In genomic region chr2:121478996-121479735, GRCh38 we compare ENCODE assay signal across 20 cellular contexts. TPM values are rescaled to one million over a fixed set of nuclear protein-coding genes. Genes with fewer than 3 reads are reported as not detected.
DNase-seq lines count a peak whose midpoint lies in the region; ATAC-seq, FAIRE-seq and TF ChIP-seq lines count a peak whose summit lies in the region.
"Had no signal": no experiment of that assay in that cellular context is flagged by ENCODE, and none has a peak within 500 bp of the region (broad histone marks: within the 10 kb centered on the region; RNA-seq: fewer than 3 reads in every experiment).

No MANE protein-coding gene starts in this region.

- intact Hi-C loops in MCF 10A (cut with micrococcal nuclease) (no loop called here), breast epithelium (cut with DNase I; ENCODE audit: low total_unique reads) (no loop called here)
- intact Hi-C loops in activated CD4-positive, alpha-beta T cell treated with anti-CD3 and anti-CD28 coated beads, Interleukin-2, amount 10 ng/mL, durations not matched to agents 24 days and 14 days (cut with micrococcal nuclease) = no loop called here

- TF ChIP-seq POLR2A in breast epithelium (IDR thresholded peaks at IDR 0.05) = no peak

- TF ChIP-seq CTCF in MCF 10A (IDR thresholded peaks at IDR 0.05; ENCODE audit: unreplicated experiment) (no peak), breast epithelium (IDR thresholded peaks at IDR 0.05) (no peak)

- H3K4me1 ChIP-seq in breast epithelium = peaks cover 0 to 16% of the 10 kb centered on the region in 2 donors

- no peaks in the 10 kb centered on the region for H3K27me3 Mint-ChIP-seq in MCF 10A (ENCODE audit: insufficient read depth, unreplicated experiment)
- H3K27me3 Mint-ChIP-seq in activated naive CD8-positive, alpha-beta T cell treated with anti-CD3 and anti-CD28 coated beads, Interleukin-2, amount 10 ng/mL, durations not matched to agents 7 days and 5 days = no peaks in the 10 kb centered on the region
- peaks cover 4 to 6% (median 4%) of the 10 kb centered on the region in 3 donors for H3K27me3 Mint-ChIP-seq in immature natural killer cell (ENCODE audit: low read depth in 3 of 3)
- H3K27me3 Mint-ChIP-seq in activated CD4-positive, alpha-beta T cell treated with anti-CD3 and anti-CD28 coated beads, Interleukin-2, amount 10 ng/mL, durations not matched to agents 24 days and 14 days = no peaks in the 10 kb centered on the region
- H3K27me3 Mint-ChIP-seq: type B pancreatic cell had no signal

- H3K9me3 Mint-ChIP-seq in MCF 10A (ENCODE audit: unreplicated experiment) (no peaks in the 10 kb centered on the region), immature natural killer cell (no peaks in the 10 kb centered on the region)
- no peaks in the 10 kb centered on the region for H3K9me3 Mint-ChIP-seq in activated naive CD8-positive, alpha-beta T cell treated with anti-CD3 and anti-CD28 coated beads, Interleukin-2, amount 10 ng/mL, durations not matched to agents 7 days and 5 days
- no peaks in the 10 kb centered on the region for H3K9me3 Mint-ChIP-seq in stimulated activated effector memory CD8-positive, alpha-beta T cell treated with anti-CD3 and anti-CD28 coated beads, Interleukin-12 subunit alpha, Interleukin-12 subunit beta, amount 100 ng/mL, for 72 hours
- no peaks in the 10 kb centered on the region for H3K9me3 Mint-ChIP-seq in activated CD4-positive, alpha-beta T cell treated with anti-CD3 and anti-CD28 coated beads, Interleukin-2, amount 10 ng/mL, durations not matched to agents 24 days and 14 days
- H3K9me3 Mint-ChIP-seq: type B pancreatic cell had no signal

- no peaks in the 10 kb centered on the region for H3K27me3 ChIP-seq in breast epithelium
- H3K27me3 ChIP-seq: MG63, neutrophil had no signal

- H3K4me1 Mint-ChIP-seq in MCF 10A (ENCODE audit: insufficient read depth, unreplicated experiment) = peaks cover 46% of the 10 kb centered on the region
- peaks cover 7% of the 10 kb centered on the region for H3K4me1 Mint-ChIP-seq in activated naive CD8-positive, alpha-beta T cell treated with anti-CD3 and anti-CD28 coated beads, Interleukin-2, amount 10 ng/mL, durations not matched to agents 7 days and 5 days
- H3K4me1 Mint-ChIP-seq in immature natural killer cell = peaks cover 69 to 92% of the 10 kb centered on the region in 2 donors
- H3K4me1 Mint-ChIP-seq in stimulated activated effector memory CD8-positive, alpha-beta T cell treated with anti-CD3 and anti-CD28 coated beads, Interleukin-12 subunit alpha, Interleukin-12 subunit beta, amount 100 ng/mL, for 72 hours = peaks cover 50% of the 10 kb centered on the region
- peaks cover 11% of the 10 kb centered on the region for H3K4me1 Mint-ChIP-seq in activated CD4-positive, alpha-beta T cell treated with anti-CD3 and anti-CD28 coated beads, Interleukin-2, amount 10 ng/mL, durations not matched to agents 24 days and 14 days

- H3K4me3 Mint-ChIP-seq in MCF 10A (ENCODE audit: unreplicated experiment) (no peak overlapping the region), immature natural killer cell (peak overlapping the region; percentile 0 to 59 (median 7))
- no peak overlapping the region for H3K4me3 Mint-ChIP-seq in activated naive CD8-positive, alpha-beta T cell treated with anti-CD3 and anti-CD28 coated beads, Interleukin-2, amount 10 ng/mL, durations not matched to agents 7 days and 5 days
- H3K4me3 Mint-ChIP-seq in stimulated activated effector memory CD8-positive, alpha-beta T cell treated with anti-CD3 and anti-CD28 coated beads, Interleukin-12 subunit alpha, Interleukin-12 subunit beta, amount 100 ng/mL, for 72 hours = no peak overlapping the region
- no peak overlapping the region for H3K4me3 Mint-ChIP-seq in activated CD4-positive, alpha-beta T cell treated with anti-CD3 and anti-CD28 coated beads, Interleukin-2, amount 10 ng/mL, durations not matched to agents 24 days and 14 days
- H3K4me3 Mint-ChIP-seq: type B pancreatic cell had no signal

- no TSS peak for BruUV-seq in MCF 10A (replicated peaks; lab: Mats Ljungman, UMichigan)

- CTCF ChIA-PET in MCF 10A (lab: Yijun Ruan, JAX) = interaction anchor here (0.8 to 2.4 kb wide), 8 partner anchors 8 to 158 kb away, joined by 3 to 15 read pairs (median 4); partner anchors contain the start of gene RNU4ATAC

- no peak for FAIRE-seq in RCC 7860 (lab: Jason Lieb, UNC)
- FAIRE-seq: kidney, TTC549 had no signal

- DNase-seq in MCF 10A (ENCODE audit: unreplicated experiment) = no peak
- no peak for DNase-seq in breast epithelium (ENCODE audit: low spot score in 2 of 2)
- no peak for DNase-seq in activated naive CD8-positive, alpha-beta T cell treated with anti-CD3 and anti-CD28 coated beads, Interleukin-2, amount 10 ng/mL, durations not matched to agents 7 days and 5 days
- DNase-seq in immature natural killer cell = peak; percentile 21 to 38 (median 37)
- no peak for DNase-seq in stimulated activated effector memory CD8-positive, alpha-beta T cell treated with anti-CD3 and anti-CD28 coated beads, Interleukin-12 subunit alpha, Interleukin-12 subunit beta, amount 100 ng/mL, for 72 hours (ENCODE audit: low spot score in 2 of 2)
- DNase-seq in RCC 7860 (ENCODE audit: low spot score) = no peak
- DNase-seq in activated CD4-positive, alpha-beta T cell treated with anti-CD3 and anti-CD28 coated beads, Interleukin-2, amount 10 ng/mL, durations not matched to agents 24 days and 14 days = no peak
- no peak for DNase-seq in SIG-M5 treated with dmso at 0.1 percent for 504 hours (lab: John Stamatoyannopoulos, UW; ENCODE audit: unreplicated experiment)
- DNase-seq: DND-41; hippocampal formation; kidney; retina; stimulated activated naive CD4-positive, alpha-beta T cell had no signal

- no peak for ATAC-seq in activated naive CD8-positive, alpha-beta T cell treated with anti-CD3 and anti-CD28 coated beads, Interleukin-2, amount 10 ng/mL, durations not matched to agents 7 days and 5 days (ENCODE audit: low read depth)
- ATAC-seq in stimulated activated effector memory CD8-positive, alpha-beta T cell treated with anti-CD3 and anti-CD28 coated beads, Interleukin-12 subunit alpha, Interleukin-12 subunit beta, amount 100 ng/mL, for 72 hours = no peak

- no peaks in the 10 kb centered on the region for H3K36me3 ChIP-seq in breast epithelium
- H3K36me3 ChIP-seq: MG63 had no signal

- H3K27ac Mint-ChIP-seq in MCF 10A (ENCODE audit: low read depth, unreplicated experiment) = peak overlapping the region; percentile 24
- H3K27ac Mint-ChIP-seq in activated naive CD8-positive, alpha-beta T cell treated with anti-CD3 and anti-CD28 coated beads, Interleukin-2, amount 10 ng/mL, durations not matched to agents 7 days and 5 days = peak overlapping the region; percentile 54
- H3K27ac Mint-ChIP-seq in immature natural killer cell = peak overlapping the region; percentile 8 to 83 (median 74)
- peak overlapping the region; percentile 83 for H3K27ac Mint-ChIP-seq in stimulated activated effector memory CD8-positive, alpha-beta T cell treated with anti-CD3 and anti-CD28 coated beads, Interleukin-12 subunit alpha, Interleukin-12 subunit beta, amount 100 ng/mL, for 72 hours
- H3K27ac Mint-ChIP-seq in activated CD4-positive, alpha-beta T cell treated with anti-CD3 and anti-CD28 coated beads, Interleukin-2, amount 10 ng/mL, durations not matched to agents 24 days and 14 days = no peak overlapping the region
- H3K27ac Mint-ChIP-seq: type B pancreatic cell had no signal

- peak overlapping the region in 1 of 2 donors; percentile 52 for H3K27ac ChIP-seq in breast epithelium
- H3K27ac ChIP-seq: neutrophil had no signal

- H3K36me3 Mint-ChIP-seq in MCF 10A (ENCODE audit: insufficient read depth, unreplicated experiment) = no peaks in the 10 kb centered on the region
- H3K36me3 Mint-ChIP-seq in activated naive CD8-positive, alpha-beta T cell treated with anti-CD3 and anti-CD28 coated beads, Interleukin-2, amount 10 ng/mL, durations not matched to agents 7 days and 5 days = peaks cover 5% of the 10 kb centered on the region
- H3K36me3 Mint-ChIP-seq in immature natural killer cell = peaks cover 0 to 8% (median 0%) of the 10 kb centered on the region in 3 donors
- H3K36me3 Mint-ChIP-seq in stimulated activated effector memory CD8-positive, alpha-beta T cell treated with anti-CD3 and anti-CD28 coated beads, Interleukin-12 subunit alpha, Interleukin-12 subunit beta, amount 100 ng/mL, for 72 hours = peaks cover 6% of the 10 kb centered on the region
- peaks cover 5% of the 10 kb centered on the region for H3K36me3 Mint-ChIP-seq in activated CD4-positive, alpha-beta T cell treated with anti-CD3 and anti-CD28 coated beads, Interleukin-2, amount 10 ng/mL, durations not matched to agents 24 days and 14 days (ENCODE audit: low read depth)

- POLR2A ChIA-PET in MCF 10A (lab: Yijun Ruan, JAX) = interaction anchor here (0.6 to 3.9 kb wide), 11 partner anchors 7 to 169 kb away, joined by 3 to 23 read pairs (median 5); partner anchors contain the start of gene RNU4ATAC
- POLR2A ChIA-PET in activated naive CD8-positive, alpha-beta T cell treated with anti-CD3 and anti-CD28 coated beads, Interleukin-2, amount 10 ng/mL, durations not matched to agents 7 days and 5 days (lab: Charles Lee) = no interaction called here

- H3K4me3 ChIP-seq in breast epithelium = no peak overlapping the region
- H3K4me3 ChIP-seq: MG63 had no signal

- no peaks in the 10 kb centered on the region for H3K9me3 ChIP-seq in breast epithelium
- H3K9me3 ChIP-seq: MG63, neutrophil had no signal

RNA-seq across cellular contexts. Expression of gene RNU4ATAC, which starts 51.5 kb away (rescaled TPM):
- total RNA-seq in MCF 10A (2022) (not detected in 2 replicates), breast epithelium (not detected)
- not detected for total RNA-seq in activated naive CD8-positive, alpha-beta T cell treated with anti-CD3 and anti-CD28 coated beads, Interleukin-2, amount 10 ng/mL, durations not matched to agents 7 days and 5 days
- not detected for polyA plus RNA-seq in immature natural killer cell
- not detected in 2 replicates for total RNA-seq in activated CD4-positive, alpha-beta T cell treated with anti-CD3 and anti-CD28 coated beads, Interleukin-2, amount 10 ng/mL, durations not matched to agents 24 days and 14 days
- total RNA-seq: mesenteric fat pad had no signal
- polyA plus RNA-seq: AG04450, HepG2 had no signal

Comparison
In these comparisons a context has a peak if more than half of its experiments do, and no peak if none do; other contexts are left out.
1. DNase-seq: peak in immature natural killer cell (3 of 3); none in MCF 10A (single experiment), breast epithelium (0 of 2), activated naive CD8-positive, alpha-beta T cell treated with anti-CD3 and anti-CD28 coated beads, Interleukin-2, amount 10 ng/mL, durations not matched to agents 7 days and 5 days (single experiment), stimulated activated effector memory CD8-positive, alpha-beta T cell treated with anti-CD3 and anti-CD28 coated beads, Interleukin-12 subunit alpha, Interleukin-12 subunit beta, amount 100 ng/mL, for 72 hours (0 of 2), RCC 7860 (single experiment), activated CD4-positive, alpha-beta T cell treated with anti-CD3 and anti-CD28 coated beads, Interleukin-2, amount 10 ng/mL, durations not matched to agents 24 days and 14 days (single experiment) and SIG-M5 treated with dmso at 0.1 percent for 504 hours (single experiment).
2. H3K4me3 Mint-ChIP-seq: peak in immature natural killer cell (5 of 5); none in MCF 10A (single experiment), activated naive CD8-positive, alpha-beta T cell treated with anti-CD3 and anti-CD28 coated beads, Interleukin-2, amount 10 ng/mL, durations not matched to agents 7 days and 5 days (single experiment), stimulated activated effector memory CD8-positive, alpha-beta T cell treated with anti-CD3 and anti-CD28 coated beads, Interleukin-12 subunit alpha, Interleukin-12 subunit beta, amount 100 ng/mL, for 72 hours (single experiment) and activated CD4-positive, alpha-beta T cell treated with anti-CD3 and anti-CD28 coated beads, Interleukin-2, amount 10 ng/mL, durations not matched to agents 24 days and 14 days (single experiment).